In the genomic region with DNA sequence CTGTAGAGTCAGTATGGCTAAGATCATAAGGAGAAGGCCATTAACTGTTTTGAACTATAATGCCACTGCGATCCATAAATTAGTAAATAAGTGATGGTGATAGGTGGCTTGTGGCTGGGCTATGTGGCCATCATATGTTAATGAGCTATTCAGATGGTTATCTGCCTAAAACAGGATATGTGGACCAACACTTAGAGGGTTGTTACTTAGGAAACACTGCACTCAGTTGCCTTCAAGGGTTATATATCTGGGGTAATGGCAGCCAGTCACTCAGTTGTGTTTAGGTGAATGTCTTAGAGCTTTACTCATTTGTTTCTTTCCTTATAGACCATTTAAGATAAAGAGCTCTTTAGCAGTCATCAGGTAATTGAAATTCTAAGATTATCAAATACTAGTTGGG, we compare ENCODE assay signal across 20 cellular contexts.
"Had no signal": no experiment of that assay in that cellular context is flagged by ENCODE, and none has a peak within 500 bp of the region (broad histone marks: within the 10 kb centered on the region; RNA-seq: fewer than 3 reads in every experiment).

No MANE protein-coding gene starts in this region.

- H2AFZ ChIP-seq: hepatocyte, neural progenitor cell, parathyroid adenoma had no signal

- H3K9ac ChIP-seq: neural progenitor cell, parathyroid adenoma had no signal

- DNase-seq: colonic mucosa; effector CD8-positive, alpha-beta T cell; endodermal cell; foreskin fibroblast; heart left ventricle; left cardiac atrium; left lung; right lobe of liver; small intestine; stimulated activated CD4-positive, alpha-beta T cell treated with anti-CD3 and anti-CD28 coated beads, Interleukin-15, amount 100 ng/mL, for 24 hours; stimulated activated CD4-positive, alpha-beta T cell treated with anti-CD3 and anti-CD28 coated beads, Interleukin-2, amount 100 ng/mL, for 48 hours; stimulated activated naive B cell treated with anti-CD40 and anti-IgM and Interleukin-4, amounts not matched to agents 10 μg/mL and 1 μg/mL and 100 μg/mL, for 72 hours; transverse colon had no signal

- H3K79me2 ChIP-seq: parathyroid adenoma had no signal

- ATAC-seq: esophagus mucosa; heart left ventricle; left cardiac atrium; left lung; right lobe of liver; stimulated activated naive B cell treated with anti-CD40 and anti-IgM and Interleukin-4, amounts not matched to agents 10 μg/mL and 1 μg/mL and 100 μg/mL, for 72 hours had no signal

- H3K27ac ChIP-seq: colonic mucosa, epithelial cell of prostate, gastroesophageal sphincter, heart left ventricle, hepatocyte, left lung, neural progenitor cell, parathyroid adenoma, right lobe of liver, suprapubic skin, transverse colon had no signal

- H3K4me3 ChIP-seq: colonic mucosa, gastroesophageal sphincter, heart left ventricle, hepatocyte, left lung, neural progenitor cell, right lobe of liver, suprapubic skin, transverse colon had no signal

- H3K4me1 ChIP-seq: colonic mucosa, neural progenitor cell, right lobe of liver, transverse colon had no signal

- FAIRE-seq: small intestine had no signal

- H3K27me3 ChIP-seq: colonic mucosa, gastroesophageal sphincter, heart left ventricle, hepatocyte, left lung, neural progenitor cell, right lobe of liver, suprapubic skin, transverse colon had no signal

- H3K4me2 ChIP-seq: hepatocyte, neural progenitor cell had no signal

- H3K9me3 ChIP-seq: colonic mucosa, gastroesophageal sphincter, heart left ventricle, left lung, right lobe of liver, suprapubic skin, transverse colon had no signal

- H3K36me3 ChIP-seq: neural progenitor cell had no signal
